In genomic region chr18:13004316-13004879, GRCh38 we compare ENCODE assay signal across 28 cellular contexts.
"Had no signal": no experiment of that assay in that cellular context is flagged by ENCODE, and none has a peak within 500 bp of the region (broad histone marks: within the 10 kb centered on the region; RNA-seq: fewer than 3 reads in every experiment).

No MANE protein-coding gene starts in this region.

- H3K9ac ChIP-seq: SK-N-SH had no signal

- H3K9me3 ChIP-seq: Peyer's patch, SJCRH30, SK-N-SH had no signal

- H3K4me3 ChIP-seq: cardiac muscle cell, Peyer's patch, SJCRH30 had no signal

- DNase-seq: activated CD4-positive, alpha-beta T cell treated with anti-CD3 and anti-CD28 coated beads for 36 hours; activated CD4-positive, alpha-beta T cell treated with anti-CD3 and anti-CD28 coated beads, Interleukin-2, amount 50 U/mL, for 4 hours; activated CD8-positive, alpha-beta memory T cell treated with anti-CD3 and anti-CD28 coated beads, Interleukin-2, amount 10 ng/mL, durations not matched to agents 7 days and 5 days; activated effector memory CD4-positive, alpha-beta T cell treated with anti-CD3 and anti-CD28 coated beads, Interleukin-2, amount 50 U/mL, for 16 hours; activated naive CD4-positive, alpha-beta T cell treated with Interleukin-2 at 50 U/mL for 16 hours; activated naive CD8-positive, alpha-beta T cell treated with anti-CD3 and anti-CD28 coated beads, Interleukin-2, amount 50 U/mL, for 24 hours; activated T-cell treated with anti-CD3 and anti-CD28 coated beads, Interleukin-2, amount 50 U/mL, for 24 hours; amygdala; brain microvascular endothelial cell; Karpas-422; MM.1S; NCI-H1092 treated with DMSO at 0.1 percent for 48 hours; NCI-H1436; NCI-H1694 treated with DMSO at 0.1 percent for 48 hours; NCI-H2029 treated with DMSO at 0.1 percent for 48 hours; NCI-H345; NCI-H510A; NCI-H526 treated with DMSO at 0.1 percent for 48 hours; Peyer's patch; Right ventricle myocardium superior; SJCRH30; SK-N-SH; T-helper 1 cell; WERI-Rb-1 had no signal

- H3K27me3 ChIP-seq: brain microvascular endothelial cell, cardiac muscle cell, Peyer's patch, SJCRH30 had no signal

- H3K4me1 ChIP-seq: Peyer's patch, SJCRH30 had no signal

- H3K9me3 Mint-ChIP-seq: activated naive CD4-positive, alpha-beta T cell treated with anti-CD3 and anti-CD28 coated beads, Interleukin-2, amount 50 U/mL, for 72 hours; activated naive CD8-positive, alpha-beta T cell treated with anti-CD3 and anti-CD28 coated beads, Interleukin-2, amount 50 U/mL, for 24 hours; activated T-cell treated with anti-CD3 and anti-CD28 coated beads, Interleukin-2, amount 50 U/mL, for 24 hours; activated T-helper 1 cell treated with anti-CD3 and anti-CD28 coated beads, Interleukin-12 subunit alpha, Interleukin-12 subunit beta, Interleukin-2, Interleukin-4 antibody, amounts not matched to agents 30 ng/mL and 10 ng/mL and 1 ng/mL, durations not matched to agents 14 hours and 24 hours and 36 hours had no signal

- H3K27me3 Mint-ChIP-seq: activated CD4-positive, alpha-beta T cell treated with anti-CD3 and anti-CD28 coated beads for 36 hours; activated CD8-positive, alpha-beta memory T cell treated with anti-CD3 and anti-CD28 coated beads, Interleukin-2, amount 10 ng/mL, durations not matched to agents 7 days and 5 days; activated naive CD8-positive, alpha-beta T cell treated with anti-CD3 and anti-CD28 coated beads, Interleukin-2, amount 50 U/mL, for 24 hours; activated T-cell treated with anti-CD3 and anti-CD28 coated beads, Interleukin-2, amount 50 U/mL, for 24 hours had no signal

- H3K36me3 ChIP-seq: brain microvascular endothelial cell, SJCRH30 had no signal

- H3K4me2 ChIP-seq: SK-N-SH had no signal

- H3K4me3 Mint-ChIP-seq: activated CD4-positive, alpha-beta T cell treated with anti-CD3 and anti-CD28 coated beads for 36 hours; activated CD8-positive, alpha-beta memory T cell treated with anti-CD3 and anti-CD28 coated beads, Interleukin-2, amount 10 ng/mL, durations not matched to agents 7 days and 5 days; activated naive CD8-positive, alpha-beta T cell treated with anti-CD3 and anti-CD28 coated beads, Interleukin-2, amount 50 U/mL, for 24 hours; activated T-cell treated with anti-CD3 and anti-CD28 coated beads, Interleukin-2, amount 50 U/mL, for 24 hours; activated T-helper 1 cell treated with anti-CD3 and anti-CD28 coated beads, Interleukin-12 subunit alpha, Interleukin-12 subunit beta, Interleukin-2, Interleukin-4 antibody, amounts not matched to agents 30 ng/mL and 10 ng/mL and 1 ng/mL, durations not matched to agents 14 hours and 24 hours and 36 hours had no signal

- ATAC-seq: activated CD4-positive, alpha-beta T cell treated with anti-CD3 and anti-CD28 coated beads for 36 hours had no signal

- H3K27ac ChIP-seq: brain microvascular endothelial cell, cardiac muscle cell, Peyer's patch, RWPE1, SJCRH30, WERI-Rb-1 had no signal

- H3K27ac Mint-ChIP-seq: activated CD4-positive, alpha-beta T cell treated with anti-CD3 and anti-CD28 coated beads for 36 hours; activated CD8-positive, alpha-beta memory T cell treated with anti-CD3 and anti-CD28 coated beads, Interleukin-2, amount 10 ng/mL, durations not matched to agents 7 days and 5 days; activated naive CD4-positive, alpha-beta T cell treated with anti-CD3 and anti-CD28 coated beads, Interleukin-2, amount 50 U/mL, for 72 hours; activated naive CD8-positive, alpha-beta T cell treated with anti-CD3 and anti-CD28 coated beads, Interleukin-2, amount 50 U/mL, for 24 hours; activated T-cell treated with anti-CD3 and anti-CD28 coated beads, Interleukin-2, amount 50 U/mL, for 24 hours; activated T-helper 1 cell treated with anti-CD3 and anti-CD28 coated beads, Interleukin-12 subunit alpha, Interleukin-12 subunit beta, Interleukin-2, Interleukin-4 antibody, amounts not matched to agents 30 ng/mL and 10 ng/mL and 1 ng/mL, durations not matched to agents 14 hours and 24 hours and 36 hours had no signal
